ENCODE assay signal across 15 cellular contexts in genomic region chr13:75334634-75335447, GRCh38.
DNase-seq lines count a peak whose midpoint lies in the region; ATAC-seq, FAIRE-seq and TF ChIP-seq lines count a peak whose summit lies in the region.
"Had no signal": no experiment of that assay in that cellular context is flagged by ENCODE, and none has a peak within 500 bp of the region (broad histone marks: within the 10 kb centered on the region; RNA-seq: fewer than 3 reads in every experiment).

No MANE protein-coding gene starts in this region.

- TF ChIP-seq EP300 in HepG2 (IDR thresholded peaks at IDR 0.05; ENCODE audit: low read depth in 2 of 2, low read length in 2 of 2) (no peak), HepG2 (CRISPR knock-in tag; IDR thresholded peaks at IDR 0.05; ENCODE audit: borderline replicate concordance) (no peak)

- CTCF ChIA-PET in HepG2 (lab: Yijun Ruan, JAX; ENCODE audit: low intra/inter-chr PET ratio, low total read pairs), result no interaction called here

- POLR2A ChIA-PET in HepG2 (lab: Yijun Ruan, JAX), result no interaction called here

- TF ChIP-seq POLR2A in HepG2 (IDR thresholded peaks at IDR 0.05; ENCODE audit: insufficient read depth in 1 of 2, low read depth in 2 of 2, low read length in 2 of 2) (no peak), gastrocnemius medialis (IDR thresholded peaks at IDR 0.05) (no peak)

- in situ Hi-C loops in HepG2 (cut with HindIII; ENCODE audit: extremely low pct_ligation_motif_present, low pct_unique_long_range_greater_than_20kb) (no loop called here), gastrocnemius medialis (cut with MboI; ENCODE audit: low sequenced_read_pairs in 4 of 4) (no loop called here)

- H3K9me3 ChIP-seq in HepG2 (ENCODE audit: low read length), result no peaks in the 10 kb centered on the region
- no peaks in the 10 kb centered on the region for H3K9me3 ChIP-seq in gastrocnemius medialis
- H3K9me3 ChIP-seq: A549 had no signal

- no peak for TF ChIP-seq CTCF in HepG2 (CRISPR knock-in tag; IDR thresholded peaks at IDR 0.05)
- TF ChIP-seq CTCF in gastrocnemius medialis (IDR thresholded peaks at IDR 0.05 in 4 of 5, conservative IDR thresholded peaks at IDR 0.05 in 1 of 5), result no peak
- TF ChIP-seq CTCF in glutamatergic neuron (IDR thresholded peaks at IDR 0.05; ENCODE audit: partially characterized antibody, unreplicated experiment), result no peak

- H3K4me2 ChIP-seq in HepG2 (ENCODE audit: low read depth, low read length), result no peak overlapping the region
- H3K4me2 ChIP-seq: A549, GM23338 had no signal

- WGBS in HepG2 (ENCODE audit: low lambda C conversion rate), result 88% methylated on average over 10 of the region's 10 CpGs

- H2AFZ ChIP-seq in HepG2 (ENCODE audit: low read length), result no peak overlapping the region
- H2AFZ ChIP-seq: GM23338 had no signal

- H3K36me3 Mint-ChIP-seq in glutamatergic neuron (ENCODE audit: unreplicated experiment), result no peaks in the 10 kb centered on the region
- H3K36me3 Mint-ChIP-seq: CD8-positive, alpha-beta T cell had no signal

- H3K4me1 Mint-ChIP-seq in glutamatergic neuron (ENCODE audit: low read depth, unreplicated experiment), result no peaks in the 10 kb centered on the region
- H3K4me1 Mint-ChIP-seq: CD14-positive monocyte had no signal

- H3K27me3 ChIP-seq in HepG2 (ENCODE audit: control insufficient read depth in 1 of 2, insufficient read depth in 2 of 2, low read length in 2 of 2) (no peaks in the 10 kb centered on the region), gastrocnemius medialis (no peaks in the 10 kb centered on the region)

- H3K27ac ChIP-seq in HepG2 (ENCODE audit: extremely low read length, insufficient read depth, low read length) (no peak overlapping the region), gastrocnemius medialis (peak overlapping the region in 3 of 4 donors; percentile 28 to 54 (median 48))
- H3K27ac ChIP-seq: A549 had no signal

- no peak overlapping the region for H3K4me3 ChIP-seq in HepG2 (replicated peaks in 1 of 3; ENCODE audit: insufficient read depth in 1 of 3, low read depth in 2 of 3, low read length in 3 of 3)
- H3K4me3 ChIP-seq in gastrocnemius medialis, result no peak overlapping the region
- H3K4me3 ChIP-seq: A549, GM23338 had no signal

- ATAC-seq in HG02870 (IDR thresholded peaks at IDR 0.05; ENCODE audit: unreplicated experiment), result peak; percentile 74
- no peak for ATAC-seq in HepG2
- ATAC-seq in gastrocnemius medialis, result no peak
- ATAC-seq in GM19397 (IDR thresholded peaks at IDR 0.05; ENCODE audit: unreplicated experiment), result no peak
- ATAC-seq: A549; CD8-positive, alpha-beta T cell; GM23338 had no signal

- TF ChIP-seq RAD21 in HepG2 (CRISPR knock-in tag; IDR thresholded peaks at IDR 0.05), result no peak

- no peaks in the 10 kb centered on the region for H3K9me3 Mint-ChIP-seq in glutamatergic neuron (ENCODE audit: unreplicated experiment)
- H3K9me3 Mint-ChIP-seq: CD8-positive, alpha-beta T cell; GM23338 had no signal

- H4K20me1 ChIP-seq in HepG2 (ENCODE audit: insufficient read depth, low read length), result no peaks in the 10 kb centered on the region

- H3K4me1 ChIP-seq in HepG2 (ENCODE audit: insufficient read depth, low read length) (peaks cover 61% of the 10 kb centered on the region), gastrocnemius medialis (peaks cover 18 to 43% of the 10 kb centered on the region in 2 donors)
- H3K4me1 ChIP-seq: A549 had no signal

- no peak overlapping the region for H3K9ac ChIP-seq in HepG2 (ENCODE audit: insufficient read depth, low read depth, low read length)

- peaks cover 2% of the 10 kb centered on the region for H3K79me2 ChIP-seq in HepG2 (ENCODE audit: insufficient read depth, low read length)

- intact Hi-C loops in HepG2 (cut with micrococcal nuclease; ENCODE audit: unreplicated experiment) (no loop called here), gastrocnemius medialis (cut with DNase I; ENCODE audit: low total_unique reads) (no loop called here)

- H3K27ac Mint-ChIP-seq in glutamatergic neuron (ENCODE audit: unreplicated experiment), result no peak overlapping the region
- H3K27ac Mint-ChIP-seq: CD8-positive, alpha-beta T cell; GM23338 had no signal

- no TSS peak for BruUV-seq in HepG2 (replicated peaks; lab: Mats Ljungman, UMichigan)

- peaks cover 13 to 50% of the 10 kb centered on the region in 2 experiments for H3K36me3 ChIP-seq in HepG2 (replicated peaks in 1 of 2; ENCODE audit: control insufficient read depth in 1 of 2, insufficient read depth in 2 of 2, low read length in 2 of 2)
- H3K36me3 ChIP-seq in gastrocnemius medialis, result peaks cover 0 to 27% of the 10 kb centered on the region in 2 donors

- no peaks in the 10 kb centered on the region for H3K27me3 Mint-ChIP-seq in glutamatergic neuron (ENCODE audit: unreplicated experiment)

- no peak for FAIRE-seq in HepG2 (lab: Jason Lieb, UNC)
- FAIRE-seq: A549, HTR-8/SVneo had no signal

- DNase-seq in HepG2 (ENCODE audit: low spot score) (no peak), gastrocnemius medialis (no peak), glutamatergic neuron (no peak), DMS79 (lab: John Stamatoyannopoulos, UW) (no peak), NCI-H146 (lab: John Stamatoyannopoulos, UW) (no peak)
- DNase-seq: CD8-positive, alpha-beta T cell; COR-L47; GF-D8; H7 had no signal

- no peak overlapping the region for H3K4me3 Mint-ChIP-seq in glutamatergic neuron (ENCODE audit: unreplicated experiment)
- H3K4me3 Mint-ChIP-seq: CD14-positive monocyte; CD8-positive, alpha-beta T cell; GM23338 had no signal

TF ChIP-seq in HepG2, 621 proteins besides CTCF, POLR2A, EP300 and RAD21:
- TF ChIP-seq ZNF33B (CRISPR knock-in tag; IDR thresholded peaks at IDR 0.05) (no peak), RBM22 (optimal IDR thresholded peaks at IDR 0.05; ENCODE audit: low read length) (peak; percentile 90), ZEB1 (IDR thresholded peaks at IDR 0.05; ENCODE audit: insufficient replicate concordance, low read depth) (no peak), MTERF4 (CRISPR knock-in tag; IDR thresholded peaks at IDR 0.05) (no peak)
TF ChIP-seq in HepG2: peak in this region for 1.
